Comparison of ENCODE assay signal across 1 cellular context in the genomic region with DNA sequence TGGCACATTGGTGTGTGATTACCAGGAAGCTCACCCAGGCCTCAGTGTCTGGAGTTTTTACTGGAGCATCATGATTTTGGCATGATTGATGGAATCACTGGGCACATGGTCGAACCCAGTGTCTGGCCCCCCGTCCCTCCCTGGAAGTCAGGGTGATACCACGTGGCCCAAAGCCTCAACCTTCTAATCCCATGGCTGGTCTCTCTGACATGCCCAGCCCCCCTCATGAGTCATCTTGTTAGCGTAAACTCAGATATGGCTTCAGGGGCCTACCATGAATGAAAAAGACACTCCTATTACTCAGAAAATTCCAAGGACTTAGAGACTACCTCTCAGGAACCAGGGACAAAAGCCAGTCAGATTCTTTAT.
TF ChIP-seq lines count a peak whose summit lies in the region.

No MANE protein-coding gene starts in this region.

TF ChIP-seq in HepG2, 621 proteins besides CTCF, POLR2A, EP300 and RAD21 (continued from another document and continues in another):
- TF ChIP-seq SP140L (CRISPR knock-in tag; IDR thresholded peaks at IDR 0.05; ENCODE audit: borderline replicate concordance) (no peak), ZSCAN31 (CRISPR knock-in tag; IDR thresholded peaks at IDR 0.05; ENCODE audit: low read depth) (peak; percentile 18; the same call in 1 of the 2 replicates), ZNF343 (CRISPR knock-in tag; IDR thresholded peaks at IDR 0.05) (0 out of 2 replicates have a peak, but pooled peaks have one; percentile 1), SRF (IDR thresholded peaks at IDR 0.05; ENCODE audit: low read depth, low read length) (no peak), NFKBIZ (CRISPR knock-in tag; IDR thresholded peaks at IDR 0.05) (peak; percentile 35; the same call in 1 of the 2 replicates), RAD51 (IDR thresholded peaks at IDR 0.05; ENCODE audit: borderline replicate concordance) (peak; percentile 40; the same call in 1 of the 2 replicates), SIN3B (IDR thresholded peaks at IDR 0.05; ENCODE audit: low read length) (no peak), THAP11 (CRISPR knock-in tag; IDR thresholded peaks at IDR 0.05) (peak; percentile 8; the same call in 1 of the 2 replicates), HOXD1 (CRISPR knock-in tag; IDR thresholded peaks at IDR 0.05) (0 out of 2 replicates have a peak, but pooled peaks have one; percentile 53), JUNB (CRISPR knock-in tag; IDR thresholded peaks at IDR 0.05; ENCODE audit: borderline replicate concordance) (peak; percentile 84; the same call in 1 of the 2 replicates), ZNF282 (IDR thresholded peaks at IDR 0.05; ENCODE audit: partially characterized antibody) (no peak), ZNF790 (CRISPR knock-in tag; IDR thresholded peaks at IDR 0.05; ENCODE audit: borderline replicate concordance) (no peak), ZNF552 (CRISPR knock-in tag; IDR thresholded peaks at IDR 0.05; ENCODE audit: borderline replicate concordance) (peak; percentile 46; the same call in 1 of the 2 replicates), NCOA2 (CRISPR knock-in tag; IDR thresholded peaks at IDR 0.05) (peak; percentile 54; the same call in 1 of the 2 replicates), NKX3-1 (CRISPR knock-in tag; IDR thresholded peaks at IDR 0.05) (peak; percentile 47; the same call in 1 of the 2 replicates), ZBTB7A (CRISPR knock-in tag; IDR thresholded peaks at IDR 0.05) (peak; percentile 40; the same call in 1 of the 2 replicates), ZNF207 (IDR thresholded peaks at IDR 0.05; ENCODE audit: borderline replicate concordance) (no peak), MYC (CRISPR knock-in tag; IDR thresholded peaks at IDR 0.05; ENCODE audit: borderline replicate concordance) (peak; percentile 95), MXD4 (CRISPR knock-in tag; IDR thresholded peaks at IDR 0.05) (peak; percentile 50; the same call in 1 of the 2 replicates), FOSL2 (CRISPR knock-in tag; IDR thresholded peaks at IDR 0.05) (peak; percentile 97), NRL (CRISPR knock-in tag; IDR thresholded peaks at IDR 0.05; ENCODE audit: borderline replicate concordance) (peak; percentile 30; the same call in 1 of the 2 replicates), NBN (conservative IDR thresholded peaks at IDR 0.05) (no peak), YEATS2 (CRISPR knock-in tag; IDR thresholded peaks at IDR 0.05; ENCODE audit: borderline replicate concordance) (peak; percentile 42; the same call in 1 of the 2 replicates), ZNF232 (CRISPR knock-in tag; IDR thresholded peaks at IDR 0.05; ENCODE audit: borderline replicate concordance) (peak; percentile 21; the same call in 1 of the 2 replicates), ZNF614 (CRISPR knock-in tag; IDR thresholded peaks at IDR 0.05; ENCODE audit: borderline replicate concordance) (peak; percentile 82; the same call in 1 of the 2 replicates), MAFK (conservative IDR thresholded peaks at IDR 0.05 in 1 of 2, IDR thresholded peaks at IDR 0.05 in 1 of 2; ENCODE audit: low read length in 2 of 2) (no peak), TBX3 (IDR thresholded peaks at IDR 0.05; ENCODE audit: borderline replicate concordance) (no peak), NFRKB (IDR thresholded peaks at IDR 0.05) (no peak), HMG20A (CRISPR knock-in tag; IDR thresholded peaks at IDR 0.05; ENCODE audit: borderline replicate concordance) (peak; percentile 18; the same call in 1 of the 2 replicates), ZFY (CRISPR knock-in tag; IDR thresholded peaks at IDR 0.05) (no peak; the same call in 1 of the 2 replicates), RBM22 (optimal IDR thresholded peaks at IDR 0.05; ENCODE audit: low read length) (peak; percentile 42), ZNF674 (CRISPR knock-in tag; IDR thresholded peaks at IDR 0.05; ENCODE audit: low read depth) (0 out of 2 replicates have a peak, but pooled peaks have one; percentile 10), JUND (CRISPR knock-in tag; IDR thresholded peaks at IDR 0.05) (peak; percentile 91), ZNF792 (CRISPR knock-in tag; IDR thresholded peaks at IDR 0.05) (0 out of 2 replicates have a peak, but pooled peaks have one; percentile 56), KLF16 (CRISPR knock-in tag; IDR thresholded peaks at IDR 0.05) (peak in 1 of 2 experiments; percentile 66; a peak in 1 of 4 replicates), PITX1 (CRISPR knock-in tag; IDR thresholded peaks at IDR 0.05) (peak; percentile 49; the same call in 1 of the 2 replicates), MTF1 (CRISPR knock-in tag; IDR thresholded peaks at IDR 0.05) (no peak)
- TF ChIP-seq, protein P1, sequence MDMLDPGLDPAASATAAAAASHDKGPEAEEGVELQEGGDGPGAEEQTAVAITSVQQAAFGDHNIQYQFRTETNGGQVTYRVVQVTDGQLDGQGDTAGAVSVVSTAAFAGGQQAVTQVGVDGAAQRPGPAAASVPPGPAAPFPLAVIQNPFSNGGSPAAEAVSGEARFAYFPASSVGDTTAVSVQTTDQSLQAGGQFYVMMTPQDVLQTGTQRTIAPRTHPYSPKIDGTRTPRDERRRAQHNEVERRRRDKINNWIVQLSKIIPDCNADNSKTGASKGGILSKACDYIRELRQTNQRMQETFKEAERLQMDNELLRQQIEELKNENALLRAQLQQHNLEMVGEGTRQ (IDR thresholded peaks at IDR 0.05; ENCODE audit: low read depth, low read length), result peak; percentile 59
- TF ChIP-seq, protein P1 (CRISPR knock-in tag; IDR thresholded peaks at IDR 0.05; ENCODE audit: borderline replicate concordance), result peak; percentile 87; the same call in 1 of the 2 replicates
- TF ChIP-seq, protein P2, sequence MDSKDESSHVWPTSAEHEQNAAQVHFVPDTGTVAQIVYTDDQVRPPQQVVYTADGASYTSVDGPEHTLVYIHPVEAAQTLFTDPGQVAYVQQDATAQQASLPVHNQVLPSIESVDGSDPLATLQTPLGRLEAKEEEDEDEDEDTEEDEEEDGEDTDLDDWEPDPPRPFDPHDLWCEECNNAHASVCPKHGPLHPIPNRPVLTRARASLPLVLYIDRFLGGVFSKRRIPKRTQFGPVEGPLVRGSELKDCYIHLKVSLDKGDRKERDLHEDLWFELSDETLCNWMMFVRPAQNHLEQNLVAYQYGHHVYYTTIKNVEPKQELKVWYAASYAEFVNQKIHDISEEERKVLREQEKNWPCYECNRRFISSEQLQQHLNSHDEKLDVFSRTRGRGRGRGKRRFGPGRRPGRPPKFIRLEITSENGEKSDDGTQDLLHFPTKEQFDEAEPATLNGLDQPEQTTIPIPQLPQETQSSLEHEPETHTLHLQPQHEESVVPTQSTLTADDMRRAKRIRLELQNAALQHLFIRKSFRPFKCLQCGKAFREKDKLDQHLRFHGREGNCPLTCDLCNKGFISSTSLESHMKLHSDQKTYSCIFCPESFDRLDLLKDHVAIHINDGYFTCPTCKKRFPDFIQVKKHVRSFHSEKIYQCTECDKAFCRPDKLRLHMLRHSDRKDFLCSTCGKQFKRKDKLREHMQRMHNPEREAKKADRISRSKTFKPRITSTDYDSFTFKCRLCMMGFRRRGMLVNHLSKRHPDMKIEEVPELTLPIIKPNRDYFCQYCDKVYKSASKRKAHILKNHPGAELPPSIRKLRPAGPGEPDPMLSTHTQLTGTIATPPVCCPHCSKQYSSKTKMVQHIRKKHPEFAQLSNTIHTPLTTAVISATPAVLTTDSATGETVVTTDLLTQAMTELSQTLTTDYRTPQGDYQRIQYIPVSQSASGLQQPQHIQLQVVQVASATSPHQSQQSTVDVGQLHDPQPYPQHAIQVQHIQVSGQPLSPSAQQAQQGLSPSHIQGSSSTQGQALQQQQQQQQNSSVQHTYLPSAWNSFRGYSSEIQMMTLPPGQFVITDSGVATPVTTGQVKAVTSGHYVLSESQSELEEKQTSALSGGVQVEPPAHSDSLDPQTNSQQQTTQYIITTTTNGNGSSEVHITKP (CRISPR knock-in tag; IDR thresholded peaks at IDR 0.05; ENCODE audit: low read depth), result peak; percentile 16; the same call in 1 of the 2 replicates
- TF ChIP-seq, protein P3, sequence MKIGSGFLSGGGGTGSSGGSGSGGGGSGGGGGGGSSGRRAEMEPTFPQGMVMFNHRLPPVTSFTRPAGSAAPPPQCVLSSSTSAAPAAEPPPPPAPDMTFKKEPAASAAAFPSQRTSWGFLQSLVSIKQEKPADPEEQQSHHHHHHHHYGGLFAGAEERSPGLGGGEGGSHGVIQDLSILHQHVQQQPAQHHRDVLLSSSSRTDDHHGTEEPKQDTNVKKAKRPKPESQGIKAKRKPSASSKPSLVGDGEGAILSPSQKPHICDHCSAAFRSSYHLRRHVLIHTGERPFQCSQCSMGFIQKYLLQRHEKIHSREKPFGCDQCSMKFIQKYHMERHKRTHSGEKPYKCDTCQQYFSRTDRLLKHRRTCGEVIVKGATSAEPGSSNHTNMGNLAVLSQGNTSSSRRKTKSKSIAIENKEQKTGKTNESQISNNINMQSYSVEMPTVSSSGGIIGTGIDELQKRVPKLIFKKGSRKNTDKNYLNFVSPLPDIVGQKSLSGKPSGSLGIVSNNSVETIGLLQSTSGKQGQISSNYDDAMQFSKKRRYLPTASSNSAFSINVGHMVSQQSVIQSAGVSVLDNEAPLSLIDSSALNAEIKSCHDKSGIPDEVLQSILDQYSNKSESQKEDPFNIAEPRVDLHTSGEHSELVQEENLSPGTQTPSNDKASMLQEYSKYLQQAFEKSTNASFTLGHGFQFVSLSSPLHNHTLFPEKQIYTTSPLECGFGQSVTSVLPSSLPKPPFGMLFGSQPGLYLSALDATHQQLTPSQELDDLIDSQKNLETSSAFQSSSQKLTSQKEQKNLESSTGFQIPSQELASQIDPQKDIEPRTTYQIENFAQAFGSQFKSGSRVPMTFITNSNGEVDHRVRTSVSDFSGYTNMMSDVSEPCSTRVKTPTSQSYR (CRISPR knock-in tag; IDR thresholded peaks at IDR 0.05; ENCODE audit: borderline replicate concordance), result peak; percentile 86
- TF ChIP-seq, protein P4, sequence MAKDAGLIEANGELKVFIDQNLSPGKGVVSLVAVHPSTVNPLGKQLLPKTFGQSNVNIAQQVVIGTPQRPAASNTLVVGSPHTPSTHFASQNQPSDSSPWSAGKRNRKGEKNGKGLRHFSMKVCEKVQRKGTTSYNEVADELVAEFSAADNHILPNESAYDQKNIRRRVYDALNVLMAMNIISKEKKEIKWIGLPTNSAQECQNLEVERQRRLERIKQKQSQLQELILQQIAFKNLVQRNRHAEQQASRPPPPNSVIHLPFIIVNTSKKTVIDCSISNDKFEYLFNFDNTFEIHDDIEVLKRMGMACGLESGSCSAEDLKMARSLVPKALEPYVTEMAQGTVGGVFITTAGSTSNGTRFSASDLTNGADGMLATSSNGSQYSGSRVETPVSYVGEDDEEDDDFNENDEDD (CRISPR knock-in tag; IDR thresholded peaks at IDR 0.05; ENCODE audit: borderline replicate concordance), result peak; percentile 82
- TF ChIP-seq, protein P5, sequence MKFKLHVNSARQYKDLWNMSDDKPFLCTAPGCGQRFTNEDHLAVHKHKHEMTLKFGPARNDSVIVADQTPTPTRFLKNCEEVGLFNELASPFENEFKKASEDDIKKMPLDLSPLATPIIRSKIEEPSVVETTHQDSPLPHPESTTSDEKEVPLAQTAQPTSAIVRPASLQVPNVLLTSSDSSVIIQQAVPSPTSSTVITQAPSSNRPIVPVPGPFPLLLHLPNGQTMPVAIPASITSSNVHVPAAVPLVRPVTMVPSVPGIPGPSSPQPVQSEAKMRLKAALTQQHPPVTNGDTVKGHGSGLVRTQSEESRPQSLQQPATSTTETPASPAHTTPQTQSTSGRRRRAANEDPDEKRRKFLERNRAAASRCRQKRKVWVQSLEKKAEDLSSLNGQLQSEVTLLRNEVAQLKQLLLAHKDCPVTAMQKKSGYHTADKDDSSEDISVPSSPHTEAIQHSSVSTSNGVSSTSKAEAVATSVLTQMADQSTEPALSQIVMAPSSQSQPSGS (CRISPR knock-in tag; IDR thresholded peaks at IDR 0.05), result peak; percentile 70
- TF ChIP-seq, protein P6, sequence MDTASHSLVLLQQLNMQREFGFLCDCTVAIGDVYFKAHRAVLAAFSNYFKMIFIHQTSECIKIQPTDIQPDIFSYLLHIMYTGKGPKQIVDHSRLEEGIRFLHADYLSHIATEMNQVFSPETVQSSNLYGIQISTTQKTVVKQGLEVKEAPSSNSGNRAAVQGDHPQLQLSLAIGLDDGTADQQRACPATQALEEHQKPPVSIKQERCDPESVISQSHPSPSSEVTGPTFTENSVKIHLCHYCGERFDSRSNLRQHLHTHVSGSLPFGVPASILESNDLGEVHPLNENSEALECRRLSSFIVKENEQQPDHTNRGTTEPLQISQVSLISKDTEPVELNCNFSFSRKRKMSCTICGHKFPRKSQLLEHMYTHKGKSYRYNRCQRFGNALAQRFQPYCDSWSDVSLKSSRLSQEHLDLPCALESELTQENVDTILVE (CRISPR knock-in tag; IDR thresholded peaks at IDR 0.05), result no peak; the same call in 1 of the 2 replicates
- TF ChIP-seq, protein P7, sequence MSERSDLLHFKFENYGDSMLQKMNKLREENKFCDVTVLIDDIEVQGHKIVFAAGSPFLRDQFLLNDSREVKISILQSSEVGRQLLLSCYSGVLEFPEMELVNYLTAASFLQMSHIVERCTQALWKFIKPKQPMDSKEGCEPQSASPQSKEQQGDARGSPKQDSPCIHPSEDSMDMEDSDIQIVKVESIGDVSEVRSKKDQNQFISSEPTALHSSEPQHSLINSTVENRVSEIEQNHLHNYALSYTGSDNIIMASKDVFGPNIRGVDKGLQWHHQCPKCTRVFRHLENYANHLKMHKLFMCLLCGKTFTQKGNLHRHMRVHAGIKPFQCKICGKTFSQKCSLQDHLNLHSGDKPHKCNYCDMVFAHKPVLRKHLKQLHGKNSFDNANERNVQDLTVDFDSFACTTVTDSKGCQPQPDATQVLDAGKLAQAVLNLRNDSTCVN (CRISPR knock-in tag; IDR thresholded peaks at IDR 0.05; ENCODE audit: borderline replicate concordance), result peak; percentile 55; the same call in 1 of the 2 replicates
